Comparison of ENCODE assay signal across 10 cellular contexts in the genomic region with DNA sequence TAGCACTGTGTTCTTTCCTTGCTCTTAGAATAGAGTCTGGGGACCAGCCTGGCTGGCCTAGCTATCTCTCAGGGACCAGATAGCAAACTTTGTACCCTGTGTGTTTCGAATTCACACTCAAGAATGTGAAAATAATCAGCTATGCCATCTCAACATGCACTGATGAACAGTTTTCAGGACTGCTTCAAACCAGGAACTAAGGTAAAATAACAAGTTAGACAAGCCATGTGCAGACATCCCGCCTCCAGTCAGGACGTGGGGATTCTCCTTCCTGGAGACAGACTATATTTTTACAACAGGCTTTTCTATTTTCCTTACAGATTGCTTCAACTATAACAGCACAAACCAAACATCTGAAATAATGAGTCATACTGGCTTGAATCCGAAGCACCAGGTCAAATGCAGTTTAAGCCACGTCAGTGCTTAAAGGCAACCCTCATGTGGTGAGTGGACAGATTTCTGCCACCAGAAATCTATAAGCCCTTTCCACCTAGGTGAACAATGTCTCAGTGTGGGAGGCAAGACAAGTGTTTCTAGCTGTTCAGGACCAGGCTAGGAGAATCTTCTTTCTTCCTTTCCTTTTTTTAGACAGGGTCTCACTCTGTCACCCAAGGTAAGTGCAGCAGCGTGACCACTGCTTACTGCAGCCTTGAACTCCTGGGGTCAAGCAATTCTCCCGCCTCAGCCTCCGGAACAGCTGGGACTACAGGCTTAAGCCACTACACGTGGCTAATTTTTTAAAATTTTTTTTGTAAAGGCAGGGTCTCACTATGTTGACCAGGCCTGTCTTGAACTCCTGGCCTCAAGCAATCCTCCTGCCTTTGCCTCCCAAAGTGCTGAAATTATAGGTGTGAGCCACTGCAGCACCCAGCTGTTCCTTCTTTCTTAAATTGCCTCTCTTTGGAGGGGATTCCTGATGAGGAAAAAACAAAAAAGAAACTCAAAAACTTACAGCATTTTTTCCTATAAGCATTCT. TPM values are rescaled to one million over a fixed set of nuclear protein-coding genes. Genes with fewer than 3 reads are reported as not detected.
DNase-seq lines count a peak whose midpoint lies in the region; ATAC-seq and TF ChIP-seq lines count a peak whose summit lies in the region.
"Had no signal": no experiment of that assay in that cellular context is flagged by ENCODE, and none has a peak within 500 bp of the region (broad histone marks: within the 10 kb centered on the region; RNA-seq: fewer than 3 reads in every experiment).

No MANE protein-coding gene starts in this region.

- no peak overlapping the region for H2AFZ ChIP-seq in SK-N-SH (ENCODE audit: low read depth)

- intact Hi-C loops in sciatic nerve (cut with DNase I) (no loop called here), head of caudate nucleus (cut with DNase I) (no loop called here)

- peak overlapping the region; percentile 76 for H3K9ac ChIP-seq in SK-N-SH

- 38% methylated on average over 9 of the region's 9 CpGs for WGBS in SK-N-SH (ENCODE audit: low lambda C conversion rate)
- 23 to 24% methylated on average over 9 of the region's 9 CpGs for WGBS in gastroesophageal sphincter (ENCODE audit: low coverage in 1 of 2), 2 donors

- POLR2A ChIA-PET in SK-N-SH (lab: Yijun Ruan, JAX): no interaction called here

- H3K79me2 ChIP-seq in SK-N-SH (ENCODE audit: insufficient read depth): peaks cover 89% of the 10 kb centered on the region

- TF ChIP-seq POLR2A in gastroesophageal sphincter (IDR thresholded peaks at IDR 0.05): no peak

- ATAC-seq in gastroesophageal sphincter: peak; percentile 88
- peak; percentile 92 for ATAC-seq in sciatic nerve
- ATAC-seq in GM18868 (IDR thresholded peaks at IDR 0.05; ENCODE audit: unreplicated experiment): no peak
- no peak for ATAC-seq in GM21717 (IDR thresholded peaks at IDR 0.05; ENCODE audit: unreplicated experiment)
- ATAC-seq: activated T-cell treated with anti-CD3 and anti-CD28 coated beads, Interleukin-2, amount 50 U/mL, for 4 hours had no signal

- peak overlapping the region; percentile 68 for H3K4me2 ChIP-seq in SK-N-SH

- no peaks in the 10 kb centered on the region for H3K9me2 ChIP-seq in SK-N-SH

- H3K4me3 ChIP-seq in SK-N-SH (ENCODE audit: low read depth in 2 of 2, low read length in 1 of 2) (no peak overlapping the region), gastroesophageal sphincter (no peak overlapping the region)

- H3K4me1 ChIP-seq in SK-N-SH (ENCODE audit: control insufficient read depth in 1 of 2, insufficient read depth in 2 of 2, low read depth in 1 of 2, low read length in 1 of 2) (peaks cover 34 to 73% of the 10 kb centered on the region in 2 experiments), gastroesophageal sphincter (peaks cover 26 to 72% (median 35%) of the 10 kb centered on the region in 3 donors)

- H3K9me3 ChIP-seq in SK-N-SH (no peaks in the 10 kb centered on the region), gastroesophageal sphincter (no peaks in the 10 kb centered on the region)

- TF ChIP-seq EP300 in SK-N-SH (IDR thresholded peaks at IDR 0.05; ENCODE audit: borderline replicate concordance in 1 of 2, low read depth in 1 of 2, low read length in 1 of 2): peak in 1 of 2 experiments; percentile 91; a peak in 2 of 4 replicates
- TF ChIP-seq EP300 in gastroesophageal sphincter (IDR thresholded peaks at IDR 0.05): no peak

- no peak; the same call in 1 of the 2 replicates for TF ChIP-seq CTCF in SK-N-SH (IDR thresholded peaks at IDR 0.05)
- peak in 3 of 4 experiments; percentile 9 to 28 (median 18) for TF ChIP-seq CTCF in gastroesophageal sphincter (IDR thresholded peaks at IDR 0.05)

- H3F3A ChIP-seq in SK-N-SH (replicated peaks; ENCODE audit: insufficient read depth): peaks cover 58% of the 10 kb centered on the region

- H3K27me3 ChIP-seq in SK-N-SH (ENCODE audit: insufficient read depth) (no peaks in the 10 kb centered on the region), gastroesophageal sphincter (no peaks in the 10 kb centered on the region)

- no peak for TF ChIP-seq RAD21 in SK-N-SH (IDR thresholded peaks at IDR 0.05; ENCODE audit: low read length)

- H4K20me1 ChIP-seq in SK-N-SH (ENCODE audit: insufficient read depth): no peaks in the 10 kb centered on the region

- H3K36me3 ChIP-seq in SK-N-SH (replicated peaks in 1 of 2; ENCODE audit: control insufficient read depth in 1 of 2, insufficient read depth in 2 of 2, low read length in 1 of 2) (peaks cover 0 to 16% of the 10 kb centered on the region in 2 experiments), gastroesophageal sphincter (no peaks in the 10 kb centered on the region)

- H3K27ac ChIP-seq in SK-N-SH (ENCODE audit: low read depth in 2 of 2, low read length in 1 of 2) (peak overlapping the region; percentile 79 to 100), gastroesophageal sphincter (peak overlapping the region; percentile 71 to 85 (median 78))

- DNase-seq in GM04503 (ENCODE audit: low read depth): peak; percentile 96
- DNase-seq in SK-N-SH: no peak
- no peak for DNase-seq in sciatic nerve (ENCODE audit: low spot score)
- no peak for DNase-seq in head of caudate nucleus
- DNase-seq in stimulated activated CD4-positive, alpha-beta T cell treated with anti-CD3 and anti-CD28 coated beads, Interleukin-4, amount 100 ng/mL, for 24 hours: no peak
- DNase-seq: activated T-cell treated with anti-CD3 and anti-CD28 coated beads, Interleukin-2, amount 50 U/mL, for 4 hours; retina had no signal

- CTCF ChIA-PET in SK-N-SH (lab: Yijun Ruan, JAX): interaction anchor here (0.6 to 1.5 kb wide), 2 partner anchors 27 to 62 kb away, joined by 3 to 4 read pairs; no protein-coding TSS in a partner anchor

TF ChIP-seq in SK-N-SH, 30 proteins besides CTCF, POLR2A, EP300 and RAD21 (continues in another document):
- TF ChIP-seq FOXM1 (IDR thresholded peaks at IDR 0.05; ENCODE audit: low read depth): peak; percentile 72
- TF ChIP-seq TCF12 (IDR thresholded peaks at IDR 0.05): peak; percentile 95
- TF ChIP-seq, protein P1, sequence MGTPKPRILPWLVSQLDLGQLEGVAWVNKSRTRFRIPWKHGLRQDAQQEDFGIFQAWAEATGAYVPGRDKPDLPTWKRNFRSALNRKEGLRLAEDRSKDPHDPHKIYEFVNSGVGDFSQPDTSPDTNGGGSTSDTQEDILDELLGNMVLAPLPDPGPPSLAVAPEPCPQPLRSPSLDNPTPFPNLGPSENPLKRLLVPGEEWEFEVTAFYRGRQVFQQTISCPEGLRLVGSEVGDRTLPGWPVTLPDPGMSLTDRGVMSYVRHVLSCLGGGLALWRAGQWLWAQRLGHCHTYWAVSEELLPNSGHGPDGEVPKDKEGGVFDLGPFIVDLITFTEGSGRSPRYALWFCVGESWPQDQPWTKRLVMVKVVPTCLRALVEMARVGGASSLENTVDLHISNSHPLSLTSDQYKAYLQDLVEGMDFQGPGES (IDR thresholded peaks at IDR 0.05; ENCODE audit: low read depth, low read length): no peak
- no peak for TF ChIP-seq RFX5 (IDR thresholded peaks at IDR 0.05; ENCODE audit: low read length)
- TF ChIP-seq TAF1 (IDR thresholded peaks at IDR 0.05; ENCODE audit: borderline replicate concordance, low read depth, low read length): no peak
- peak; percentile 100 for TF ChIP-seq RXRA (IDR thresholded peaks at IDR 0.05; ENCODE audit: borderline replicate concordance, low read depth)
- TF ChIP-seq GATA2 (CRISPR knock-in tag; IDR thresholded peaks at IDR 0.05): no peak
- TF ChIP-seq FOXJ3 (CRISPR knock-in tag; IDR thresholded peaks at IDR 0.05): no peak
- peak; percentile 41; the same call in 1 of the 2 replicates for TF ChIP-seq ELF1 (IDR thresholded peaks at IDR 0.05)
- TF ChIP-seq NRF1 (IDR thresholded peaks at IDR 0.05; ENCODE audit: low read depth, low read length): no peak
- no peak for TF ChIP-seq YY1 (IDR thresholded peaks at IDR 0.05; ENCODE audit: low read depth)
- no peak; the same call in 1 of the 2 replicates for TF ChIP-seq MXI1 (IDR thresholded peaks at IDR 0.05; ENCODE audit: low read depth, low read length)
- peak; percentile 93 for TF ChIP-seq NFIC (IDR thresholded peaks at IDR 0.05; ENCODE audit: borderline replicate concordance)
- peak; percentile 32; the same call in 1 of the 2 replicates for TF ChIP-seq GABPA (IDR thresholded peaks at IDR 0.05; ENCODE audit: low read depth)
- TF ChIP-seq POLR2AphosphoS5 (IDR thresholded peaks at IDR 0.05; ENCODE audit: low read depth, low read length): peak; percentile 83; the same call in 1 of the 2 replicates
- peak; percentile 94 for TF ChIP-seq JUND (IDR thresholded peaks at IDR 0.05)
- peak; percentile 96 for TF ChIP-seq FOSL2 (IDR thresholded peaks at IDR 0.05; ENCODE audit: borderline replicate concordance, low read depth)
- peak; percentile 82; the same call in 1 of the 2 replicates for TF ChIP-seq SIN3A (IDR thresholded peaks at IDR 0.05; ENCODE audit: borderline replicate concordance, low read depth, low read length)
- TF ChIP-seq SMC3 (IDR thresholded peaks at IDR 0.05; ENCODE audit: low read depth, low read length): no peak; the same call in 1 of the 2 replicates
- TF ChIP-seq, protein P2, sequence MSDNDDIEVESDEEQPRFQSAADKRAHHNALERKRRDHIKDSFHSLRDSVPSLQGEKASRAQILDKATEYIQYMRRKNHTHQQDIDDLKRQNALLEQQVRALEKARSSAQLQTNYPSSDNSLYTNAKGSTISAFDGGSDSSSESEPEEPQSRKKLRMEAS (IDR thresholded peaks at IDR 0.05; ENCODE audit: low read depth): peak; percentile 87
- TF ChIP-seq, protein P3, sequence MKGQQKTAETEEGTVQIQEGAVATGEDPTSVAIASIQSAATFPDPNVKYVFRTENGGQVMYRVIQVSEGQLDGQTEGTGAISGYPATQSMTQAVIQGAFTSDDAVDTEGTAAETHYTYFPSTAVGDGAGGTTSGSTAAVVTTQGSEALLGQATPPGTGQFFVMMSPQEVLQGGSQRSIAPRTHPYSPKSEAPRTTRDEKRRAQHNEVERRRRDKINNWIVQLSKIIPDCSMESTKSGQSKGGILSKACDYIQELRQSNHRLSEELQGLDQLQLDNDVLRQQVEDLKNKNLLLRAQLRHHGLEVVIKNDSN (IDR thresholded peaks at IDR 0.05; ENCODE audit: borderline replicate concordance, low read depth): no peak
- TF ChIP-seq MEF2A (IDR thresholded peaks at IDR 0.05; ENCODE audit: borderline replicate concordance, low read depth): peak; percentile 58; the same call in 1 of the 2 replicates

RNA-seq across cellular contexts. Expression of a gene that starts 53.3 kb away (rescaled TPM):
- polyA plus RNA-seq in SK-N-SH (2012; rRNA removed): 8.6 and 10.4 TPM in 2 replicates
- polyA plus RNA-seq in SK-N-SH (2012; cell fraction: cytosol; rRNA removed): 10.1 and 10.4 TPM in 2 replicates
- 8.4 and 14.2 TPM in 2 replicates for polyA plus RNA-seq in SK-N-SH (2012; cell fraction: nucleus; rRNA removed)
- total RNA-seq in gastroesophageal sphincter (10 to 100 TPM; 14.9 to 44.2 (median 39.3) TPM), sciatic nerve (33.4 TPM)

Comparison
In these comparisons a context has a peak if more than half of its experiments do, and no peak if none do; other contexts are left out.
1. ATAC-seq: peak in gastroesophageal sphincter (single experiment) and sciatic nerve (single experiment); none in GM18868 (single experiment) and GM21717 (single experiment).